ENCODE assay signal across 8 cellular contexts in the genomic region with DNA sequence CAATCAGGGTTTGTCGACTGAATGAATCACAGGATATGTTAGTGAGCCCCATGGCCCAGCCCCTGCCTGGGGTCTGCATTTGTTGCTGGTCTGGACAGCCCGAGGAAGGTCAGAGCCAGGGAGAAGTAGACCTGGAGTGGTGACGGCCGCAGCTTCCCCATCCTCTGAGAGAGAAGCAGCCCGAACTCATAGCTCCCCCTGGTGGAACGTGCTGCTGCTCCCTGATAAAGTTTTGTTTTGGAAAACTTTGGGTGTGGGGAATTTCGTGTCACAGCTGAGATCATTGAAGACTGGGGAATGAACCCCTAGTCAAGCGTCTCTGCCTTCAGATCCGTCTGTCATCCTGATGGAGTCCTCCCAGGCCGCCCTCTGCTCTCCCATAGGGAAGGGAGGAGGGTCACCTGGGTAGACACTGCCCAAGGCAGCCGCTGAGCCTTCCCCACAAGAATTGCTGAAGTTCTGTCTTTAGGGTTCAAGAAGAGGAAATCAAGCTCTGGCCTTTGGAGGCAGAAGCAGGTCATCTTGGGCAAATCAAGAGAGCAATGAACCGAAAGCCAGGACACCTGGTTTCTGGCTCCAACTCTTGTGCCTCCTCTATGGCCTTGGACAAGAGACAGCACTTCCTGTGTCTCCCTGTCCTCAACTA.
DNase-seq lines count a peak whose midpoint lies in the region; FAIRE-seq and TF ChIP-seq lines count a peak whose summit lies in the region.

No MANE protein-coding gene starts in this region.

- WGBS in ovary, 3 donors: 59 to 62% (median 60%) methylated on average over 12 of the region's 12 CpGs

- H3K9me3 ChIP-seq in kidney (ENCODE audit: control insufficient read depth in 1 of 2, low read length in 2 of 2) (no peaks in the 10 kb centered on the region), ovary (no peaks in the 10 kb centered on the region)

- no peaks in the 10 kb centered on the region for H3K36me3 Mint-ChIP-seq in activated T-helper 1 cell treated with anti-CD3 and anti-CD28 coated beads, Interleukin-12 subunit alpha, Interleukin-12 subunit beta, Interleukin-2, Interleukin-4 antibody, amounts not matched to agents 30 ng/mL and 10 ng/mL and 1 ng/mL, durations not matched to agents 14 hours and 24 hours and 36 hours (ENCODE audit: low read depth)

- H3K27me3 Mint-ChIP-seq in activated T-helper 1 cell treated with anti-CD3 and anti-CD28 coated beads, Interleukin-12 subunit alpha, Interleukin-12 subunit beta, Interleukin-2, Interleukin-4 antibody, amounts not matched to agents 30 ng/mL and 10 ng/mL and 1 ng/mL, durations not matched to agents 14 hours and 24 hours and 36 hours (ENCODE audit: insufficient read depth): peaks cover 15% of the 10 kb centered on the region

- TF ChIP-seq EP300 in Ishikawa (IDR thresholded peaks at IDR 0.05; ENCODE audit: borderline replicate concordance): no peak
- TF ChIP-seq EP300 in ovary (IDR thresholded peaks at IDR 0.05): no peak

- H3K4me3 ChIP-seq in kidney (ENCODE audit: low read length in 2 of 2): no peak overlapping the region
- no peak overlapping the region for H3K4me3 ChIP-seq in ovary

- TF ChIP-seq CTCF in kidney (IDR thresholded peaks at IDR 0.05; ENCODE audit: borderline replicate concordance, extremely low read depth, insufficient read depth) (peak; percentile 26), ovary (IDR thresholded peaks at IDR 0.05) (no peak)

- TF ChIP-seq RAD21 in Ishikawa (IDR thresholded peaks at IDR 0.05; ENCODE audit: low read depth): peak; percentile 59

- intact Hi-C loops in kidney (cut with DNase I): no loop called here
- intact Hi-C loops in ovary (cut with DNase I): no loop called here
- intact Hi-C loops in activated T-helper 1 cell treated with anti-CD3 and anti-CD28 coated beads, Interleukin-12 subunit alpha, Interleukin-12 subunit beta, Interleukin-2, Interleukin-4 antibody, amounts not matched to agents 30 ng/mL and 10 ng/mL and 1 ng/mL, durations not matched to agents 14 hours and 24 hours and 36 hours (cut with micrococcal nuclease): loop anchor here (2.0 kb wide), 1 partner anchor 121 kb away; no protein-coding TSS in a partner anchor

- FAIRE-seq in kidney (lab: Jason Lieb, UNC): no peak

- H3K27me3 ChIP-seq in ovary: no peaks in the 10 kb centered on the region

- H3K9me3 Mint-ChIP-seq in activated T-helper 1 cell treated with anti-CD3 and anti-CD28 coated beads, Interleukin-12 subunit alpha, Interleukin-12 subunit beta, Interleukin-2, Interleukin-4 antibody, amounts not matched to agents 30 ng/mL and 10 ng/mL and 1 ng/mL, durations not matched to agents 14 hours and 24 hours and 36 hours: no peaks in the 10 kb centered on the region

- no peak overlapping the region for H3K27ac Mint-ChIP-seq in activated T-helper 1 cell treated with anti-CD3 and anti-CD28 coated beads, Interleukin-12 subunit alpha, Interleukin-12 subunit beta, Interleukin-2, Interleukin-4 antibody, amounts not matched to agents 30 ng/mL and 10 ng/mL and 1 ng/mL, durations not matched to agents 14 hours and 24 hours and 36 hours

- no peak overlapping the region for H3K27ac ChIP-seq in kidney (ENCODE audit: low read depth in 2 of 2, low read length in 2 of 2)
- H3K27ac ChIP-seq in ovary: no peak overlapping the region

- no peaks in the 10 kb centered on the region for H3K36me3 ChIP-seq in kidney (ENCODE audit: control insufficient read depth in 1 of 2, insufficient read depth in 2 of 2, low read length in 2 of 2)
- no peaks in the 10 kb centered on the region for H3K36me3 ChIP-seq in ovary

- no peaks in the 10 kb centered on the region for H3K4me1 Mint-ChIP-seq in activated T-helper 1 cell treated with anti-CD3 and anti-CD28 coated beads, Interleukin-12 subunit alpha, Interleukin-12 subunit beta, Interleukin-2, Interleukin-4 antibody, amounts not matched to agents 30 ng/mL and 10 ng/mL and 1 ng/mL, durations not matched to agents 14 hours and 24 hours and 36 hours (ENCODE audit: low read depth)

- DNase-seq in Daoy (ENCODE audit: low read depth) (peak; percentile 70), astrocyte of the hippocampus (ENCODE audit: low read depth, low spot score) (peak; percentile 42), kidney (no peak), ovary (no peak), activated T-cell treated with anti-CD3 and anti-CD28 coated beads for 4 hours (no peak), LoVo (ENCODE audit: low spot score) (no peak)
- no peak for DNase-seq in activated T-helper 1 cell treated with anti-CD3 and anti-CD28 coated beads, Interleukin-12 subunit alpha, Interleukin-12 subunit beta, Interleukin-2, Interleukin-4 antibody, amounts not matched to agents 30 ng/mL and 10 ng/mL and 1 ng/mL, durations not matched to agents 14 hours and 24 hours and 36 hours (ENCODE audit: low spot score)

- H3K4me3 Mint-ChIP-seq in activated T-helper 1 cell treated with anti-CD3 and anti-CD28 coated beads, Interleukin-12 subunit alpha, Interleukin-12 subunit beta, Interleukin-2, Interleukin-4 antibody, amounts not matched to agents 30 ng/mL and 10 ng/mL and 1 ng/mL, durations not matched to agents 14 hours and 24 hours and 36 hours: no peak overlapping the region

- no peak overlapping the region for H3K9ac ChIP-seq in kidney (ENCODE audit: low read length in 2 of 2)

- no peak for TF ChIP-seq POLR2A in ovary (IDR thresholded peaks at IDR 0.05)

- H3K4me1 ChIP-seq in kidney (ENCODE audit: control insufficient read depth in 1 of 2, insufficient read depth in 1 of 2, low read depth in 1 of 2, low read length in 2 of 2): no peaks in the 10 kb centered on the region
- H3K4me1 ChIP-seq in ovary (ENCODE audit: insufficient read depth): no peaks in the 10 kb centered on the region

TF ChIP-seq in Ishikawa, 13 proteins besides CTCF, POLR2A, EP300 and RAD21:
- TF ChIP-seq CEBPB (IDR thresholded peaks at IDR 0.05): no peak
- no peak for TF ChIP-seq EGR1 (IDR thresholded peaks at IDR 0.05)
TF ChIP-seq in Ishikawa: peak in this region for 0.

Comparison
In these comparisons a context has a peak if more than half of its experiments do, and no peak if none do; other contexts are left out.
1. DNase-seq: peak in Daoy (single experiment) and astrocyte of the hippocampus (single experiment); none in kidney (single experiment), ovary (0 of 5), activated T-cell treated with anti-CD3 and anti-CD28 coated beads for 4 hours (single experiment), LoVo (single experiment) and activated T-helper 1 cell treated with anti-CD3 and anti-CD28 coated beads, Interleukin-12 subunit alpha, Interleukin-12 subunit beta, Interleukin-2, Interleukin-4 antibody, amounts not matched to agents 30 ng/mL and 10 ng/mL and 1 ng/mL, durations not matched to agents 14 hours and 24 hours and 36 hours (single experiment).